ENCODE assay signal across 11 cellular contexts in genomic region chr3:127819656-127820055, GRCh38. TPM values are rescaled to one million over a fixed set of nuclear protein-coding genes. Genes with fewer than 3 reads are reported as not detected.
DNase-seq lines count a peak whose midpoint lies in the region; ATAC-seq, FAIRE-seq and TF ChIP-seq lines count a peak whose summit lies in the region.
"Had no signal": no experiment of that assay in that cellular context is flagged by ENCODE, and none has a peak within 500 bp of the region (broad histone marks: within the 10 kb centered on the region; RNA-seq: fewer than 3 reads in every experiment).

No MANE protein-coding gene starts in this region.

- no peak for TF ChIP-seq RAD21 in GM12878 (IDR thresholded peaks at IDR 0.05; ENCODE audit: insufficient read depth, low read depth, low read length)

- H3K27me3 ChIP-seq in GM12878 (replicated peaks in 1 of 2; ENCODE audit: control insufficient read depth in 2 of 2, insufficient read depth in 2 of 2, low read length in 1 of 2), result no peaks in the 10 kb centered on the region
- H3K27me3 ChIP-seq in kidney epithelial cell (ENCODE audit: control insufficient read depth, insufficient read depth, low read length), result no peaks in the 10 kb centered on the region

- H3K79me2 ChIP-seq in GM12878 (ENCODE audit: control insufficient read depth, insufficient read depth, low read length), result peaks cover 29% of the 10 kb centered on the region

- H2AFZ ChIP-seq in GM12878 (ENCODE audit: control insufficient read depth, low read depth, low read length), result no peak overlapping the region

- ATAC-seq in GM12878, result no peak
- ATAC-seq in stimulated activated memory B cell treated with anti-CD40 and anti-IgM and Interleukin-4, amounts not matched to agents 10 μg/mL and 1 μg/mL and 100 μg/mL, for 72 hours, result no peak
- ATAC-seq in HG02970 (IDR thresholded peaks at IDR 0.05; ENCODE audit: low FRiP score, unreplicated experiment), result no peak

- BruUV-seq in GM12878 (replicated peaks; lab: Mats Ljungman, UMichigan), result no TSS peak

- H3K4me2 ChIP-seq in GM12878 (ENCODE audit: control insufficient read depth, insufficient read depth), result peak overlapping the region; percentile 67
- H3K4me2 ChIP-seq: BLaER1 treated with 17β-estradiol and CSF1 and Interleukin-3, amounts not matched to agents 10 nM and 100 nM had no signal

- H3K4me3 Mint-ChIP-seq in stimulated activated memory B cell treated with anti-CD40 and anti-IgM and Interleukin-4, amounts not matched to agents 10 μg/mL and 1 μg/mL and 100 μg/mL, for 72 hours, result peak overlapping the region; percentile 71
- H3K4me3 Mint-ChIP-seq: activated CD4-positive, alpha-beta T cell treated with anti-CD3 and anti-CD28 coated beads, Interleukin-2, amount 10 ng/mL, durations not matched to agents 24 days and 14 days had no signal

- TF ChIP-seq POLR2A in GM12878 (IDR thresholded peaks at IDR 0.05; ENCODE audit: low read depth, low read length), result no peak

- peaks cover 51% of the 10 kb centered on the region for H3K4me1 Mint-ChIP-seq in stimulated activated memory B cell treated with anti-CD40 and anti-IgM and Interleukin-4, amounts not matched to agents 10 μg/mL and 1 μg/mL and 100 μg/mL, for 72 hours

- TF ChIP-seq EP300 in GM12878 (IDR thresholded peaks at IDR 0.05; ENCODE audit: borderline replicate concordance in 1 of 2, control insufficient read depth in 1 of 2, low read depth in 2 of 2, low read length in 2 of 2), result no peak

- WGBS in GM12878 (ENCODE audit: insufficient coverage, insufficient replicate concordance, low lambda C conversion rate, missing lambda C conversion rate), result 100% methylated on average over 2 of the region's 2 CpGs

- H3K27me3 Mint-ChIP-seq in stimulated activated memory B cell treated with anti-CD40 and anti-IgM and Interleukin-4, amounts not matched to agents 10 μg/mL and 1 μg/mL and 100 μg/mL, for 72 hours, result no peaks in the 10 kb centered on the region

- SMC1A ChIA-PET in GM12878 (lab: Charles Lee; ENCODE audit: uncharacterized antibody, unreplicated experiment), result interaction anchor here (0.7 to 11.5 kb wide), 7 partner anchors 15 to 171 kb away, joined by 3 to 116 read pairs (median 22); no protein-coding TSS in a partner anchor

- H4K20me1 ChIP-seq in GM12878 (ENCODE audit: control insufficient read depth, insufficient read depth), result no peaks in the 10 kb centered on the region

- DNase-seq in GM12864 (ENCODE audit: low read depth), result no peak
- DNase-seq in GM12878 (ENCODE audit: low read depth, low spot score), result no peak
- no peak for DNase-seq in kidney epithelial cell (ENCODE audit: low read depth)
- no peak for DNase-seq in dermis blood vessel endothelial cell
- DNase-seq in NCI-H1694 treated with DMSO at 0.1 percent for 48 hours (lab: John Stamatoyannopoulos, UW), result no peak
- no peak for DNase-seq in GM19238 (ENCODE audit: insufficient read length, low spot score)
- DNase-seq: activated CD4-positive, alpha-beta T cell treated with anti-CD3 and anti-CD28 coated beads, Interleukin-2, amount 10 ng/mL, durations not matched to agents 24 days and 14 days; OCI-M1 had no signal

- H3K4me3 ChIP-seq in GM12864 (ENCODE audit: low read depth, low read length) (peak overlapping the region; percentile 85; the same call in 1 of the 2 replicates), GM12878 (0 out of 2 replicates have a peak overlapping the region, but pooled peaks have one; percentile 95), kidney epithelial cell (ENCODE audit: low read depth, low read length) (peak overlapping the region; percentile 10)
- H3K4me3 ChIP-seq: BLaER1 treated with 17β-estradiol and CSF1 and Interleukin-3, amounts not matched to agents 10 nM and 100 nM had no signal

- H3K27ac ChIP-seq in GM12878 (ENCODE audit: control insufficient read depth, insufficient read depth), result peak overlapping the region; percentile 28
- H3K27ac ChIP-seq: BLaER1 treated with 17β-estradiol and CSF1 and Interleukin-3, amounts not matched to agents 10 nM and 100 nM had no signal

- H3K9ac ChIP-seq in GM12878 (ENCODE audit: control insufficient read depth, insufficient read depth, low read length), result peak overlapping the region; percentile 82; the same call in 1 of the 2 replicates
- H3K9ac ChIP-seq: BLaER1 treated with 17β-estradiol and CSF1 and Interleukin-3, amounts not matched to agents 10 nM and 100 nM had no signal

- RAD21 ChIA-PET in GM12878 (lab: Charles Lee; ENCODE audit: unreplicated experiment), result interaction anchor here (5.0 to 6.2 kb wide), 3 partner anchors 16 to 67 kb away, joined by 33 to 91 read pairs (median 62); no protein-coding TSS in a partner anchor

- CTCF ChIA-PET in GM12878 (lab: Yijun Ruan, JAX), result interaction anchor here (1.1 to 7.8 kb wide), 2 partner anchors 70 to 84 kb away, joined by 4 to 73 read pairs; no protein-coding TSS in a partner anchor

- intact Hi-C loops in GM12878 (cut with micrococcal nuclease; ENCODE audit: unreplicated experiment), result loop anchor here (2.0 to 5.0 kb wide), 3 partner anchors 65 to 227 kb away; partner anchors contain the start of gene TPRA1

- peaks cover 48% of the 10 kb centered on the region for H3K36me3 Mint-ChIP-seq in stimulated activated memory B cell treated with anti-CD40 and anti-IgM and Interleukin-4, amounts not matched to agents 10 μg/mL and 1 μg/mL and 100 μg/mL, for 72 hours

- H3K4me1 ChIP-seq in GM12878 (ENCODE audit: control insufficient read depth, insufficient read depth, low read length), result peaks cover 7% of the 10 kb centered on the region

- no peaks in the 10 kb centered on the region; the same call in 2 of the 3 replicates for H3K9me3 ChIP-seq in GM12878 (replicated peaks; ENCODE audit: control insufficient read depth, insufficient read depth, low read length)
- H3K9me3 ChIP-seq: BLaER1 treated with 17β-estradiol and CSF1 and Interleukin-3, amounts not matched to agents 10 nM and 100 nM had no signal

- in situ Hi-C loops in GM12878 (cut with MboI), result no loop called here

- POLR2A ChIA-PET in GM12878 (lab: Charles Lee), result interaction anchor here (1.6 to 5.2 kb wide), 6 partner anchors 8 to 84 kb away, joined by 5 to 55 read pairs (median 14); no protein-coding TSS in a partner anchor

- H3K27ac Mint-ChIP-seq in stimulated activated memory B cell treated with anti-CD40 and anti-IgM and Interleukin-4, amounts not matched to agents 10 μg/mL and 1 μg/mL and 100 μg/mL, for 72 hours, result peak overlapping the region; percentile 80
- H3K27ac Mint-ChIP-seq: activated CD4-positive, alpha-beta T cell treated with anti-CD3 and anti-CD28 coated beads, Interleukin-2, amount 10 ng/mL, durations not matched to agents 24 days and 14 days had no signal

- TF ChIP-seq CTCF in GM12864 (IDR thresholded peaks at IDR 0.05; ENCODE audit: low read depth, low read length, missing control alignments) (no peak), GM12878 (IDR thresholded peaks at IDR 0.05 in 2 of 3, conservative IDR thresholded peaks at IDR 0.05 in 1 of 3; ENCODE audit: control insufficient read depth in 2 of 3, extremely low read depth in 1 of 3, insufficient read depth in 1 of 3, low read depth in 3 of 3, low read length in 3 of 3) (no peak), kidney epithelial cell (IDR thresholded peaks at IDR 0.05; ENCODE audit: insufficient read depth, low read length, poor library complexity, severe bottlenecking) (no peak)

- peaks cover 11 to 19% of the 10 kb centered on the region in 2 experiments for H3K36me3 ChIP-seq in GM12878 (ENCODE audit: control insufficient read depth in 2 of 2, insufficient read depth in 2 of 2, low read length in 1 of 2)
- H3K36me3 ChIP-seq in kidney epithelial cell (ENCODE audit: control insufficient read depth, insufficient read depth, low read length), result no peaks in the 10 kb centered on the region
- H3K36me3 ChIP-seq: BLaER1 treated with 17β-estradiol and CSF1 and Interleukin-3, amounts not matched to agents 10 nM and 100 nM had no signal

- H3K9me3 Mint-ChIP-seq in stimulated activated memory B cell treated with anti-CD40 and anti-IgM and Interleukin-4, amounts not matched to agents 10 μg/mL and 1 μg/mL and 100 μg/mL, for 72 hours, result no peaks in the 10 kb centered on the region
- H3K9me3 Mint-ChIP-seq: activated CD4-positive, alpha-beta T cell treated with anti-CD3 and anti-CD28 coated beads, Interleukin-2, amount 10 ng/mL, durations not matched to agents 24 days and 14 days had no signal

- FAIRE-seq in GM12878 (lab: Jason Lieb, UNC), result no peak

TF ChIP-seq in GM12878, 131 proteins besides CTCF, POLR2A, EP300 and RAD21:
- TF ChIP-seq CREM (IDR thresholded peaks at IDR 0.05; ENCODE audit: low read depth), result no peak
- TF ChIP-seq JUND (IDR thresholded peaks at IDR 0.05; ENCODE audit: low read depth, low read length), result no peak
- no peak for TF ChIP-seq YBX1 (IDR thresholded peaks at IDR 0.05)
- TF ChIP-seq MTA3 (IDR thresholded peaks at IDR 0.05; ENCODE audit: borderline replicate concordance, low read length), result no peak
- no peak for TF ChIP-seq NFXL1 (IDR thresholded peaks at IDR 0.05; ENCODE audit: borderline replicate concordance)

RNA-seq across cellular contexts. Expression of gene MGLL, which starts 2.7 kb away (rescaled TPM):
- 159 and 160 TPM in 2 replicates for total RNA-seq in GM12878 (2013; cell fraction: nucleolus; rRNA removed)
- total RNA-seq in GM12878 (2014; rRNA removed) (70.6 and 76.8 TPM in 2 replicates), GM12878 (2014; rRNA removed; fragmentation: Illumina TruSeq; extraction: Trizol) (40.5 and 44.9 TPM in 2 replicates), GM12878 (2021) (103 and 112 TPM in 2 replicates), kidney epithelial cell (71.8 and 76.3 TPM in 2 replicates), dermis blood vessel endothelial cell (35.7 and 73.0 TPM in 2 replicates)
- 27.7 TPM for polyA plus RNA-seq in GM12878 (2011; ENCODE audit: low read depth)
- polyA plus RNA-seq in GM12878 (2011; rRNA removed) (35.1 and 70.0 TPM in 2 replicates), GM12878 (2014; fragmentation: Illumina TruSeq; extraction: Trizol) (41.3 and 72.2 TPM in 2 replicates), GM12878 (2014; fragmentation: Nextera tagmentation; extraction: Ambion mirVana) (10 to 100 TPM; 49.1 to 73.6 TPM), GM12878 (2014; rRNA removed) (65.1 and 74.2 TPM in 2 replicates), GM12878 (2016; fragmentation: Nextera tagmentation; extraction: Ambion mirVana) (100 to 1,000 TPM; 170 to 177 TPM)
- 57.3 and 68.0 TPM in 2 replicates for polyA plus RNA-seq in GM12878 (2011; cell fraction: cytosol; rRNA removed)
- 69.0 and 72.8 TPM in 2 replicates for polyA plus RNA-seq in GM12878 (2011; cell fraction: nucleus; rRNA removed)
- 39.3 and 54.1 TPM in 2 replicates for polyA plus RNA-seq in GM12878 (2012)
- polyA minus RNA-seq in GM12878 (2011; rRNA and poly(A)+ RNA removed), result 66.8 and 76.8 TPM in 2 replicates
- polyA minus RNA-seq in GM12878 (2011; cell fraction: cytosol; rRNA and poly(A)+ RNA removed), result 23.4 and 24.0 TPM in 2 replicates
- 47.8 and 90.9 TPM in 2 replicates for polyA minus RNA-seq in GM12878 (2011; cell fraction: nucleus; rRNA and poly(A)+ RNA removed)

Comparison
In these comparisons a context has a peak if more than half of its experiments do, and no peak if none do; other contexts are left out.
1. H3K4me3 ChIP-seq: peak in every context shown above with its lines; median percentile 95 in GM12878; 85 in GM12864; 10 in kidney epithelial cell.